ENCODE assay signal across 2 cellular contexts in genomic region chr11:102320679-102321078, GRCh38.
TF ChIP-seq lines count a peak whose summit lies in the region.

No MANE protein-coding gene starts in this region.

TF ChIP-seq in SK-N-SH, 30 proteins besides CTCF, POLR2A, EP300 and RAD21 (continued from another document):
- TF ChIP-seq REST (IDR thresholded peaks at IDR 0.05; ENCODE audit: low read depth, low read length) (no peak), RXRA (IDR thresholded peaks at IDR 0.05; ENCODE audit: borderline replicate concordance, low read depth) (no peak), USF1 (IDR thresholded peaks at IDR 0.05; ENCODE audit: borderline replicate concordance, low read depth) (no peak), TEAD4 (IDR thresholded peaks at IDR 0.05; ENCODE audit: borderline replicate concordance, insufficient read depth) (no peak)
TF ChIP-seq in SK-N-SH: peak in this region for 0.

TF ChIP-seq in SK-N-SH treated with all-trans-retinoic acid at 6 μM for 48 hours, 23 proteins besides CTCF, POLR2A, EP300 and RAD21 (continued from another document):
- no peak for TF ChIP-seq TSHZ2 (CRISPR knock-in tag; IDR thresholded peaks at IDR 0.05)
- no peak for TF ChIP-seq RARB (CRISPR knock-in tag; IDR thresholded peaks at IDR 0.05)
TF ChIP-seq in SK-N-SH treated with all-trans-retinoic acid at 6 μM for 48 hours: peak in this region for 0.
